In the genomic region with DNA sequence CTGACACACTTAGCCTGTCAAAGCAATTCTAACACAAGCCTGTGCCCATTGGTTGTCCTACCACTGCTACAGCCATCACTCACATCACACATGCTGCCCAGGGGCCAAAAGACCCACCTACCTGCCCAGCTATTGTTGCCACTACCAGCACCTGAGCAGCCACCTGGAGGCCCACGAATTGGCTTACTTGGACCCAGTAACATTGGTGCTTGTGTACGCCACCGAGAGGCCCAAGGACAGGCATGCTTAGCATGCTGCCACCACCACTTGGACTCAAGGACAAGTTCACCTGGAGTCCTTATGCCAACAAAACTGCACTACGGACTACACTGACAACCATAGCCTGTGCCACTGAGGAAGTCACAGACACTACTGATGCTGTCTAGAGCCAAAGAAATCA, we compare ENCODE assay signal across 9 cellular contexts.
"Had no signal": no experiment of that assay in that cellular context is flagged by ENCODE, and none has a peak within 500 bp of the region (broad histone marks: within the 10 kb centered on the region; RNA-seq: fewer than 3 reads in every experiment).

No MANE protein-coding gene starts in this region.

- DNase-seq: IMR-90, KBM-7, KG1 had no signal

- H3K27me3 Mint-ChIP-seq: IgD-negative memory B cell had no signal

- H3K9ac ChIP-seq: KMS-11 had no signal

- H3K27ac Mint-ChIP-seq: IgD-negative memory B cell had no signal

- H3K4me3 ChIP-seq: K562 had no signal

- FAIRE-seq: HepG2, HTR-8/SVneo, K562 had no signal

- H3K27ac ChIP-seq: HL-60, KMS-11 had no signal

- H3K4me2 ChIP-seq: KMS-11 had no signal

- ATAC-seq: HepG2 had no signal
